In the genomic region with DNA sequence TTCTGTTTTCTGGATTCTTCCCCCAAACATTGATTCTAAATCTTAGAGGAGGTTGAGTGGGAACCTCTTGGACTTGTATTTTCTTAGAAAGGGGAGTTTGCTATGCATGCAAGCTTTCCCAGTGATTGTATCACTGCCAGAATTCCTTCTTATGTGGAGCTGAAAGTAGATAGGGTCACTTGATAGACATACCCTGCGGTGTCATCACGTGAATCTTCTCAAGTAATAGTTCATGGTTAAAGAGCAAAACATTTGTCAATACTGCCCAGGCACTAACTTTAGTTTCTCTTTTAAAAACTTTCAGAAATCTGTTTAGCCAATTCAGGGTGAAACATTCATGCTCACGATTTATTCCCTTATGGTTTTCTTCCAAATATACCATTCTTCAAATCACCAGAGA, we compare ENCODE assay signal across 18 cellular contexts. TPM values are rescaled to one million over a fixed set of nuclear protein-coding genes. Genes with fewer than 3 reads are reported as not detected.
DNase-seq lines count a peak whose midpoint lies in the region; ATAC-seq and TF ChIP-seq lines count a peak whose summit lies in the region.
"Had no signal": no experiment of that assay in that cellular context is flagged by ENCODE, and none has a peak within 500 bp of the region (broad histone marks: within the 10 kb centered on the region; RNA-seq: fewer than 3 reads in every experiment).

No MANE protein-coding gene starts in this region.

- no peak overlapping the region for H2AFZ ChIP-seq in HCT116 (ENCODE audit: low read depth, low read length, poor library complexity, severe bottlenecking)

- H3K4me1 ChIP-seq in HCT116 (ENCODE audit: control insufficient read depth in 1 of 2, insufficient read depth in 2 of 2, low read length in 2 of 2): peaks cover 43 to 96% of the 10 kb centered on the region in 2 experiments
- H3K4me1 ChIP-seq: testis had no signal

- no peak for TF ChIP-seq CTCF in HCT116 (IDR thresholded peaks at IDR 0.05 in 2 of 3, conservative IDR thresholded peaks at IDR 0.05 in 1 of 3; ENCODE audit: borderline replicate concordance in 1 of 3, insufficient read depth in 1 of 3, low read depth in 2 of 3, low read length in 2 of 3)
- no peak for TF ChIP-seq CTCF in GM10248 (IDR thresholded peaks at IDR 0.05; ENCODE audit: control extremely low read depth, extremely low read depth, low read depth, missing control alignments)

- H3K4me1 Mint-ChIP-seq in activated CD8-positive, alpha-beta memory T cell treated with anti-CD3 and anti-CD28 coated beads, Interleukin-2, amount 10 ng/mL, durations not matched to agents 7 days and 5 days: peaks cover 66% of the 10 kb centered on the region
- peaks cover 65% of the 10 kb centered on the region for H3K4me1 Mint-ChIP-seq in activated CD8-positive, alpha-beta T cell treated with anti-CD3 and anti-CD28 coated beads, Interleukin-2, amount 10 ng/mL, durations not matched to agents 7 days and 5 days (ENCODE audit: low read depth)
- H3K4me1 Mint-ChIP-seq in stimulated activated memory B cell treated with anti-CD40 and anti-IgM and Interleukin-4, amounts not matched to agents 10 μg/mL and 1 μg/mL and 100 μg/mL, for 72 hours: peaks cover 64% of the 10 kb centered on the region
- peaks cover 56 to 60% (median 57%) of the 10 kb centered on the region in 3 donors for H3K4me1 Mint-ChIP-seq in T-cell

- H3K36me3 Mint-ChIP-seq in activated CD8-positive, alpha-beta memory T cell treated with anti-CD3 and anti-CD28 coated beads, Interleukin-2, amount 10 ng/mL, durations not matched to agents 7 days and 5 days: peaks cover 26% of the 10 kb centered on the region
- peaks cover 33% of the 10 kb centered on the region for H3K36me3 Mint-ChIP-seq in activated CD8-positive, alpha-beta T cell treated with anti-CD3 and anti-CD28 coated beads, Interleukin-2, amount 10 ng/mL, durations not matched to agents 7 days and 5 days (ENCODE audit: low read depth)
- peaks cover 19% of the 10 kb centered on the region for H3K36me3 Mint-ChIP-seq in stimulated activated memory B cell treated with anti-CD40 and anti-IgM and Interleukin-4, amounts not matched to agents 10 μg/mL and 1 μg/mL and 100 μg/mL, for 72 hours
- H3K36me3 Mint-ChIP-seq in T-cell: peaks cover 11% of the 10 kb centered on the region

- intact Hi-C loops in HCT116 (cut with micrococcal nuclease): loop anchor here (5.0 kb wide), 1 partner anchor 69 kb away; no protein-coding TSS in a partner anchor

- H3K9me2 ChIP-seq in HCT116 (ENCODE audit: insufficient read depth): no peaks in the 10 kb centered on the region

- peak overlapping the region; percentile 4; the same call in 1 of the 2 replicates for H3K4me2 ChIP-seq in HCT116 (ENCODE audit: low read length)

- no peaks in the 10 kb centered on the region for H3K27me3 Mint-ChIP-seq in activated CD8-positive, alpha-beta memory T cell treated with anti-CD3 and anti-CD28 coated beads, Interleukin-2, amount 10 ng/mL, durations not matched to agents 7 days and 5 days
- no peaks in the 10 kb centered on the region for H3K27me3 Mint-ChIP-seq in activated CD8-positive, alpha-beta T cell treated with anti-CD3 and anti-CD28 coated beads, Interleukin-2, amount 10 ng/mL, durations not matched to agents 7 days and 5 days (ENCODE audit: low read depth)
- no peaks in the 10 kb centered on the region for H3K27me3 Mint-ChIP-seq in stimulated activated memory B cell treated with anti-CD40 and anti-IgM and Interleukin-4, amounts not matched to agents 10 μg/mL and 1 μg/mL and 100 μg/mL, for 72 hours
- peaks cover 0 to 1% of the 10 kb centered on the region in 2 donors for H3K27me3 Mint-ChIP-seq in T-cell

- no peak for DNase-seq in activated CD8-positive, alpha-beta memory T cell treated with anti-CD3 and anti-CD28 coated beads, Interleukin-2, amount 10 ng/mL, durations not matched to agents 7 days and 5 days
- no peak for DNase-seq in activated CD8-positive, alpha-beta memory T cell treated with anti-CD3 and anti-CD28 coated beads, Interleukin-2, amount 50 U/mL, for 4 hours
- no peak for DNase-seq in HCT116 (ENCODE audit: low read depth, low spot score)
- no peak for DNase-seq in activated CD8-positive, alpha-beta T cell treated with anti-CD3 and anti-CD28 coated beads, Interleukin-2, amount 10 ng/mL, durations not matched to agents 7 days and 5 days
- DNase-seq in GM10248 (ENCODE audit: extremely low spot score): no peak
- DNase-seq in T-cell: no peak
- DNase-seq: adrenal gland, gastrocnemius medialis, HCEC 1CT, KBM-7, NCI-H1417, NCI-H345, testis had no signal

- H3K27me3 ChIP-seq in HCT116 (ENCODE audit: insufficient read depth, low read length): no peaks in the 10 kb centered on the region
- H3K27me3 ChIP-seq: SJSA1, testis had no signal

- H4K20me1 ChIP-seq in HCT116 (ENCODE audit: insufficient read depth): peaks cover 13% of the 10 kb centered on the region; the same call in 1 of the 2 replicates

- RAD21 ChIA-PET in HCT116 (lab: Charles Lee; ENCODE audit: low non-redundant PET in 1 of 2, low total read pairs in 2 of 2, uncharacterized antibody in 2 of 2, unreplicated experiment in 2 of 2): no interaction called here

- H3K27ac ChIP-seq in HCT116 (ENCODE audit: low read depth, low read length): no peak overlapping the region
- H3K27ac ChIP-seq: adrenal gland, gastrocnemius medialis, testis had no signal

- no peak for TF ChIP-seq RAD21 in HCT116 (IDR thresholded peaks at IDR 0.05; ENCODE audit: low read depth)

- ATAC-seq in activated CD8-positive, alpha-beta memory T cell treated with anti-CD3 and anti-CD28 coated beads, Interleukin-2, amount 10 ng/mL, durations not matched to agents 7 days and 5 days: no peak
- ATAC-seq in HCT116 (no peak), HG02759 (IDR thresholded peaks at IDR 0.05; ENCODE audit: unreplicated experiment) (no peak), T-cell (replicated peaks in 1 of 4) (no peak)
- ATAC-seq in activated CD8-positive, alpha-beta T cell treated with anti-CD3 and anti-CD28 coated beads, Interleukin-2, amount 10 ng/mL, durations not matched to agents 7 days and 5 days: no peak
- ATAC-seq in stimulated activated memory B cell treated with anti-CD40 and anti-IgM and Interleukin-4, amounts not matched to agents 10 μg/mL and 1 μg/mL and 100 μg/mL, for 72 hours: no peak
- ATAC-seq: gastrocnemius medialis had no signal

- BruUV-seq in HCT116 (replicated peaks; lab: Mats Ljungman, UMichigan): no TSS peak

- POLR2A ChIA-PET in HCT116 (lab: Charles Lee) (interaction anchor here (0.6 to 3.3 kb wide), 5 partner anchors 12 to 629 kb away, joined by 5 to 19 read pairs (median 8); no protein-coding TSS in a partner anchor), GM10248 (lab: Yijun Ruan, JAX) (interaction anchor here (0.7 to 1.9 kb wide), 3 partner anchors 17 to 111 kb away, joined by 5 to 10 read pairs (median 10); no protein-coding TSS in a partner anchor), T-cell (lab: Charles Lee) (interaction anchor here in 1 of 2 donors (0.6 to 1.5 kb wide), 2 partner anchors 12 to 148 kb away, joined by 4 to 6 read pairs; no protein-coding TSS in a partner anchor)
- POLR2A ChIA-PET in activated CD8-positive, alpha-beta T cell treated with anti-CD3 and anti-CD28 coated beads, Interleukin-2, amount 10 ng/mL, durations not matched to agents 7 days and 5 days (lab: Charles Lee): interaction anchor here (1.0 kb wide), 1 partner anchor 24 kb away, joined by 3 read pairs; no protein-coding TSS in a partner anchor

- H3K9me3 ChIP-seq in HCT116 (ENCODE audit: control insufficient read depth in 1 of 2, insufficient read depth in 1 of 2, low read depth in 1 of 2, low read length in 2 of 2): no peaks in the 10 kb centered on the region
- H3K9me3 ChIP-seq: adrenal gland, gastrocnemius medialis, SJSA1, testis had no signal

- no peaks in the 10 kb centered on the region for H3K9me3 Mint-ChIP-seq in activated CD8-positive, alpha-beta memory T cell treated with anti-CD3 and anti-CD28 coated beads, Interleukin-2, amount 10 ng/mL, durations not matched to agents 7 days and 5 days (ENCODE audit: low read depth)
- no peaks in the 10 kb centered on the region for H3K9me3 Mint-ChIP-seq in activated CD8-positive, alpha-beta T cell treated with anti-CD3 and anti-CD28 coated beads, Interleukin-2, amount 10 ng/mL, durations not matched to agents 7 days and 5 days (ENCODE audit: insufficient read depth)
- H3K9me3 Mint-ChIP-seq in stimulated activated memory B cell treated with anti-CD40 and anti-IgM and Interleukin-4, amounts not matched to agents 10 μg/mL and 1 μg/mL and 100 μg/mL, for 72 hours: no peaks in the 10 kb centered on the region
- no peaks in the 10 kb centered on the region for H3K9me3 Mint-ChIP-seq in T-cell
- H3K9me3 Mint-ChIP-seq: neural crest cell had no signal

- CTCF ChIA-PET in activated CD8-positive, alpha-beta memory T cell treated with anti-CD3 and anti-CD28 coated beads, Interleukin-2, amount 10 ng/mL, durations not matched to agents 7 days and 5 days (lab: Charles Lee): interaction anchor here (1.1 to 1.7 kb wide), 2 partner anchors 13 to 69 kb away, joined by 3 to 7 read pairs; no protein-coding TSS in a partner anchor
- CTCF ChIA-PET in HCT116 (lab: Charles Lee) (interaction anchor here (2.1 kb wide), 1 partner anchor 82 kb away, joined by 9 read pairs; no protein-coding TSS in a partner anchor), GM10248 (lab: Yijun Ruan, JAX) (interaction anchor here (1.2 to 1.9 kb wide), 8 partner anchors 12 to 62 kb away, joined by 3 to 10 read pairs (median 5); no protein-coding TSS in a partner anchor), T-cell (lab: Charles Lee) (interaction anchor here in 1 of 2 donors (0.7 kb wide), 2 partner anchors 25 to 1650 kb away, joined by 3 to 4 read pairs; no protein-coding TSS in a partner anchor)
- CTCF ChIA-PET in activated CD8-positive, alpha-beta T cell treated with anti-CD3 and anti-CD28 coated beads, Interleukin-2, amount 10 ng/mL, durations not matched to agents 7 days and 5 days (lab: Charles Lee): interaction anchor here (1.8 to 2.5 kb wide), 2 partner anchors 66 to 69 kb away, joined by 6 to 7 read pairs; no protein-coding TSS in a partner anchor

- H3K27ac Mint-ChIP-seq in activated CD8-positive, alpha-beta memory T cell treated with anti-CD3 and anti-CD28 coated beads, Interleukin-2, amount 10 ng/mL, durations not matched to agents 7 days and 5 days: peak overlapping the region; percentile 80
- H3K27ac Mint-ChIP-seq in activated CD8-positive, alpha-beta T cell treated with anti-CD3 and anti-CD28 coated beads, Interleukin-2, amount 10 ng/mL, durations not matched to agents 7 days and 5 days: peak overlapping the region; percentile 80
- H3K27ac Mint-ChIP-seq in stimulated activated memory B cell treated with anti-CD40 and anti-IgM and Interleukin-4, amounts not matched to agents 10 μg/mL and 1 μg/mL and 100 μg/mL, for 72 hours: peak overlapping the region; percentile 91
- peak overlapping the region in 1 of 2 donors; percentile 8 for H3K27ac Mint-ChIP-seq in T-cell

- H3K36me3 ChIP-seq in HCT116 (ENCODE audit: control insufficient read depth in 1 of 2, insufficient read depth in 2 of 2, low read length in 2 of 2): peaks cover 11 to 20% of the 10 kb centered on the region in 2 experiments; a peak in 3 of 4 replicates
- H3K36me3 ChIP-seq: adrenal gland, gastrocnemius medialis had no signal

- no peak overlapping the region for H3K4me3 Mint-ChIP-seq in activated CD8-positive, alpha-beta memory T cell treated with anti-CD3 and anti-CD28 coated beads, Interleukin-2, amount 10 ng/mL, durations not matched to agents 7 days and 5 days
- no peak overlapping the region for H3K4me3 Mint-ChIP-seq in activated CD8-positive, alpha-beta T cell treated with anti-CD3 and anti-CD28 coated beads, Interleukin-2, amount 10 ng/mL, durations not matched to agents 7 days and 5 days
- peak overlapping the region; percentile 3 for H3K4me3 Mint-ChIP-seq in stimulated activated memory B cell treated with anti-CD40 and anti-IgM and Interleukin-4, amounts not matched to agents 10 μg/mL and 1 μg/mL and 100 μg/mL, for 72 hours
- no peak overlapping the region for H3K4me3 Mint-ChIP-seq in T-cell
- H3K4me3 Mint-ChIP-seq: neural crest cell had no signal

- H3K9ac ChIP-seq in HCT116 (ENCODE audit: low read length): no peak overlapping the region

- no peak for TF ChIP-seq POLR2A in HCT116 (IDR thresholded peaks at IDR 0.05; ENCODE audit: borderline replicate concordance, extremely low read depth, insufficient read depth, insufficient read length)

- H3K79me2 ChIP-seq in HCT116 (ENCODE audit: insufficient read depth, low read length): peaks cover 29% of the 10 kb centered on the region

- H3K4me3 ChIP-seq in HCT116 (replicated peaks in 1 of 2; ENCODE audit: low read depth in 1 of 2, low read length in 2 of 2): no peak overlapping the region
- H3K4me3 ChIP-seq: adrenal gland, gastrocnemius medialis, lung, SJSA1, testis had no signal

RNA-seq across cellular contexts. Expression of a gene that starts 6.4 kb away (rescaled TPM):
- total RNA-seq in activated CD8-positive, alpha-beta memory T cell treated with anti-CD3 and anti-CD28 coated beads, Interleukin-2, amount 10 ng/mL, durations not matched to agents 7 days and 5 days: 10 to 100 TPM; 54.7 to 64.7 TPM
- total RNA-seq in HCT116 (2021; ENCODE audit: unreplicated experiment): 66.7 TPM
- polyA plus RNA-seq in HCT116 (2012): 29.9 and 33.4 TPM in 2 replicates
- total RNA-seq in activated CD8-positive, alpha-beta T cell treated with anti-CD3 and anti-CD28 coated beads, Interleukin-2, amount 10 ng/mL, durations not matched to agents 7 days and 5 days: 10 to 100 TPM; 26.4 to 30.5 TPM
- total RNA-seq in T-cell: 10 to 100 TPM; 17.8 to 81.5 (median 20.4) TPM
